Comparison of ENCODE assay signal across 11 cellular contexts in the genomic region with DNA sequence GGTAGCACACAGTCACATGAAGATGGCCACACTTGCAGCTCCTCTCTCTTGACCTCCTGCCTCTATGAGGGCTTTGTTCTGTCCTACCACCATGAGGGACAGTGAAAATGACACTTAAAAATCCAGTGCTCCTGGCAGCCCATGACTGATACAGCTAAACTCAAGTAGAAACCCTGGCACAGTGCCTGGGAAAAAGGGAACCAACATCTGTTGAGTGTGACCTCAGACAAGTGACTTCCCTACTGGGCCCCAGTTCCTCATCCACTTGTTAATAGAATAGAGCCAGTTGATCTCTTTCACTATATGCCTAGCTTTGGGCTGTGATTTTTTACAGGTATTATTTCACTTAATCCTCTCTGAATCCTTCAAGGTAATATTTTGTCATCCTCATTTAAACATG. TPM values are rescaled to one million over a fixed set of nuclear protein-coding genes. Genes with fewer than 3 reads are reported as not detected.
DNase-seq lines count a peak whose midpoint lies in the region; ATAC-seq and TF ChIP-seq lines count a peak whose summit lies in the region.
"Had no signal": no experiment of that assay in that cellular context is flagged by ENCODE, and none has a peak within 500 bp of the region (broad histone marks: within the 10 kb centered on the region; RNA-seq: fewer than 3 reads in every experiment).

No MANE protein-coding gene starts in this region.

- H3F3A ChIP-seq in PC-3 (ENCODE audit: low read length, unreplicated experiment): no peaks in the 10 kb centered on the region

- CTCF ChIA-PET in PC-3 (lab: Charles Lee) (no interaction called here), mammary epithelial cell (lab: Charles Lee; ENCODE audit: low non-redundant PET) (no interaction called here)

- H4K20me1 ChIP-seq in PC-3 (ENCODE audit: low read length) (no peaks in the 10 kb centered on the region), mammary epithelial cell (ENCODE audit: insufficient read depth, low read length) (no peaks in the 10 kb centered on the region)

- no peaks in the 10 kb centered on the region for H3K27me3 ChIP-seq in gastrocnemius medialis
- peaks cover 9% of the 10 kb centered on the region; the same call in 1 of the 2 replicates for H3K27me3 ChIP-seq in PC-3 (ENCODE audit: low read length)
- no peaks in the 10 kb centered on the region for H3K27me3 ChIP-seq in mammary epithelial cell (ENCODE audit: insufficient read depth, low read length)
- no peaks in the 10 kb centered on the region for H3K27me3 ChIP-seq in brain microvascular endothelial cell (replicated peaks)

- in situ Hi-C loops in gastrocnemius medialis (cut with MboI; ENCODE audit: low sequenced_read_pairs in 4 of 4) (no loop called here), mammary epithelial cell (cut with MboI; ENCODE audit: low sequenced_read_pairs in 2 of 2) (no loop called here), brain microvascular endothelial cell (cut with HindIII; ENCODE audit: low pct_ligation_motif_present, low sequenced_read_pairs) (no loop called here)

- no peaks in the 10 kb centered on the region for H3K9me3 ChIP-seq in gastrocnemius medialis
- no peaks in the 10 kb centered on the region for H3K9me3 ChIP-seq in PC-3 (ENCODE audit: low read length)
- H3K9me3 ChIP-seq in mammary epithelial cell (replicated peaks; ENCODE audit: insufficient read depth, low read length): no peaks in the 10 kb centered on the region

- peak; percentile 56 for ATAC-seq in GM18868 (IDR thresholded peaks at IDR 0.05; ENCODE audit: unreplicated experiment)
- ATAC-seq in gastrocnemius medialis: peak in 1 of 2 donors; percentile 51
- ATAC-seq in PC-3: no peak

- dilution Hi-C loops in mammary epithelial cell (cut with HindIII; ENCODE audit: low sequenced_read_pairs): no loop called here

- TF ChIP-seq CTCF in fibroblast of mammary gland (conservative IDR thresholded peaks at IDR 0.05; ENCODE audit: control insufficient read depth, insufficient read depth, low read depth, low read length) (no peak), gastrocnemius medialis (IDR thresholded peaks at IDR 0.05 in 4 of 5, conservative IDR thresholded peaks at IDR 0.05 in 1 of 5) (no peak), PC-3 (conservative IDR thresholded peaks at IDR 0.05; ENCODE audit: low read depth, low read length) (no peak), mammary epithelial cell (conservative IDR thresholded peaks at IDR 0.05 in 1 of 2, IDR thresholded peaks at IDR 0.05 in 1 of 2; ENCODE audit: extremely low read depth in 1 of 2, insufficient read depth in 1 of 2, low read depth in 1 of 2, low read length in 2 of 2) (no peak), brain microvascular endothelial cell (IDR thresholded peaks at IDR 0.05; ENCODE audit: low read depth, low read length, missing control alignments) (no peak)

- H3K36me3 ChIP-seq in gastrocnemius medialis (no peaks in the 10 kb centered on the region), PC-3 (ENCODE audit: low read depth, low read length) (no peaks in the 10 kb centered on the region), mammary epithelial cell (ENCODE audit: insufficient read depth, low read length) (no peaks in the 10 kb centered on the region), brain microvascular endothelial cell (replicated peaks) (no peaks in the 10 kb centered on the region)

- BruUV-seq in PC-3 (replicated peaks; lab: Mats Ljungman, UMichigan) (no TSS peak), mammary epithelial cell (replicated peaks; lab: Mats Ljungman, UMichigan) (no TSS peak)

- no peaks in the 10 kb centered on the region for H3K4me1 ChIP-seq in gastrocnemius medialis
- no peaks in the 10 kb centered on the region for H3K4me1 ChIP-seq in PC-3 (ENCODE audit: insufficient read depth, low read length)
- no peaks in the 10 kb centered on the region for H3K4me1 ChIP-seq in mammary epithelial cell (ENCODE audit: insufficient read depth, low read length)

- H2AFZ ChIP-seq in PC-3 (ENCODE audit: low read length): no peak overlapping the region
- no peak overlapping the region for H2AFZ ChIP-seq in mammary epithelial cell (ENCODE audit: low read depth, low read length)

- POLR2A ChIA-PET in PC-3 (lab: Charles Lee; ENCODE audit: unreplicated experiment): no interaction called here

- H3K4me3 ChIP-seq in fibroblast of mammary gland (ENCODE audit: control insufficient read depth, low read depth, low read length): no peak overlapping the region
- no peak overlapping the region for H3K4me3 ChIP-seq in gastrocnemius medialis
- H3K4me3 ChIP-seq in PC-3 (ENCODE audit: low read length): no peak overlapping the region
- H3K4me3 ChIP-seq in mammary epithelial cell (replicated peaks in 1 of 3; ENCODE audit: insufficient read depth in 1 of 3, low read depth in 2 of 3, low read length in 3 of 3): no peak overlapping the region
- H3K4me3 ChIP-seq in brain microvascular endothelial cell (ENCODE audit: low read depth, low read length): no peak overlapping the region

- no peak for TF ChIP-seq POLR2A in gastrocnemius medialis (IDR thresholded peaks at IDR 0.05)

- no peaks in the 10 kb centered on the region for H3K79me2 ChIP-seq in PC-3 (ENCODE audit: low read length)
- no peaks in the 10 kb centered on the region for H3K79me2 ChIP-seq in mammary epithelial cell (ENCODE audit: insufficient read depth, low read length)

- no peak overlapping the region for H3K4me2 ChIP-seq in PC-3 (ENCODE audit: low read length)
- no peak overlapping the region for H3K4me2 ChIP-seq in mammary epithelial cell (ENCODE audit: insufficient read depth, low read depth, low read length)

- H3K9me2 ChIP-seq in PC-3 (replicated peaks; ENCODE audit: low read length): no peaks in the 10 kb centered on the region

- DNase-seq in NCI-H345 treated with DMSO at 0.1 percent for 48 hours (lab: John Stamatoyannopoulos, UW; ENCODE audit: unreplicated experiment) (peak; percentile 17), fibroblast of mammary gland (ENCODE audit: low read depth) (peak; percentile 3), gastrocnemius medialis (peak; percentile 45 to 46), PC-3 (no peak), mammary epithelial cell (no peak), dermis blood vessel endothelial cell (no peak), brain microvascular endothelial cell (no peak)
- DNase-seq: DND-41, NCI-H2227 treated with DMSO at 0.1 percent for 48 hours had no signal

- intact Hi-C loops in gastrocnemius medialis (cut with DNase I; ENCODE audit: low total_unique reads): no loop called here
- intact Hi-C loops in PC-3 (cut with micrococcal nuclease): no loop called here
- intact Hi-C loops in mammary epithelial cell (cut with micrococcal nuclease): no loop called here

- no peak overlapping the region for H3K27ac ChIP-seq in gastrocnemius medialis
- no peak overlapping the region for H3K27ac ChIP-seq in PC-3 (ENCODE audit: low read length)
- no peak overlapping the region for H3K27ac ChIP-seq in mammary epithelial cell (ENCODE audit: insufficient read depth, low read depth, low read length)
- H3K27ac ChIP-seq in brain microvascular endothelial cell: no peak overlapping the region

- no peak overlapping the region for H3K9ac ChIP-seq in PC-3 (ENCODE audit: low read length)
- H3K9ac ChIP-seq in mammary epithelial cell (ENCODE audit: insufficient read depth, low read length): no peak overlapping the region

RNA-seq across cellular contexts. Expression of gene GUCY2C, which starts 4.8 kb away (rescaled TPM):
- total RNA-seq in gastrocnemius medialis (under 1 TPM in 2 of 4 donors, not detected in 2; 0.09 to 0.17 TPM), PC-3 (2014; rRNA removed) (not detected in 2 replicates), mammary epithelial cell (not detected), dermis blood vessel endothelial cell (not detected in 2 replicates)
- not detected for polyA plus RNA-seq in mammary epithelial cell
- polyA minus RNA-seq in mammary epithelial cell: not detected
- total RNA-seq: aorta had no signal

Comparison
In these comparisons a context has a peak if more than half of its experiments do, and no peak if none do; other contexts are left out.
1. DNase-seq: peak in NCI-H345 treated with DMSO at 0.1 percent for 48 hours (single experiment), fibroblast of mammary gland (single experiment) and gastrocnemius medialis (2 of 2); none in PC-3 (single experiment), mammary epithelial cell (single experiment), dermis blood vessel endothelial cell (single experiment) and brain microvascular endothelial cell (single experiment).